Comparison of ENCODE assay signal across 21 cellular contexts in genomic region chr1:186530104-186530503, GRCh38.
DNase-seq lines count a peak whose midpoint lies in the region; ATAC-seq and TF ChIP-seq lines count a peak whose summit lies in the region.
"Had no signal": no experiment of that assay in that cellular context is flagged by ENCODE, and none has a peak within 500 bp of the region (broad histone marks: within the 10 kb centered on the region; RNA-seq: fewer than 3 reads in every experiment).

No MANE protein-coding gene starts in this region.

- no peak overlapping the region for H2AFZ ChIP-seq in IMR-90 (replicated peaks; ENCODE audit: low read length, poor library complexity)

- TF ChIP-seq CTCF in AG09309 (IDR thresholded peaks at IDR 0.05; ENCODE audit: control insufficient read depth, insufficient read depth, low read depth, low read length, missing control alignments) (no peak), IMR-90 (conservative IDR thresholded peaks at IDR 0.05; ENCODE audit: low read depth, low read length) (no peak), choroid plexus epithelial cell (conservative IDR thresholded peaks at IDR 0.05; ENCODE audit: low read depth, low read length) (no peak), foreskin fibroblast (IDR thresholded peaks at IDR 0.05; ENCODE audit: low read depth, low read length) (no peak), transverse colon (IDR thresholded peaks at IDR 0.05) (no peak)

- no peak overlapping the region for H2BK15ac ChIP-seq in IMR-90 (ENCODE audit: low read depth, low read length)

- no peak overlapping the region for H3K14ac ChIP-seq in IMR-90 (replicated peaks; ENCODE audit: low read depth, low read length)

- H3K4ac ChIP-seq in IMR-90 (ENCODE audit: low read depth, low read length) = no peak overlapping the region

- H3K9me1 ChIP-seq in IMR-90 (ENCODE audit: insufficient read depth, low read length) = peaks cover 9% of the 10 kb centered on the region; the same call in 1 of the 2 replicates

- no peak overlapping the region for H3K56ac ChIP-seq in IMR-90 (ENCODE audit: extremely low read depth, insufficient read depth, low read length)

- TF ChIP-seq RAD21 in IMR-90 (IDR thresholded peaks at IDR 0.05; ENCODE audit: low read length) = no peak

- H3K9me3 ChIP-seq in IMR-90 (ENCODE audit: control insufficient read depth, insufficient read depth, low read length) = no peaks in the 10 kb centered on the region
- H3K9me3 ChIP-seq in transverse colon = no peaks in the 10 kb centered on the region

- no peak overlapping the region for H4K5ac ChIP-seq in IMR-90 (ENCODE audit: low read depth, low read length)

- H3K36me3 ChIP-seq in IMR-90 (ENCODE audit: control insufficient read depth, insufficient read depth, low read length) (no peaks in the 10 kb centered on the region), transverse colon (no peaks in the 10 kb centered on the region)
- H3K36me3 ChIP-seq: MG63 had no signal

- no peaks in the 10 kb centered on the region for H4K20me1 ChIP-seq in IMR-90 (ENCODE audit: insufficient read depth, low read length)

- BruUV-seq in IMR-90 (replicated peaks; lab: Mats Ljungman, UMichigan) = no TSS peak

- no peaks in the 10 kb centered on the region for H3K4me1 Mint-ChIP-seq in activated CD4-positive, alpha-beta memory T cell treated with anti-CD3 and anti-CD28 coated beads for 36 hours (ENCODE audit: low read depth)

- no peaks in the 10 kb centered on the region for H3K79me1 ChIP-seq in IMR-90 (ENCODE audit: low read depth in 1 of 2, low read length in 2 of 2)

- in situ Hi-C loops in IMR-90 (cut with MboI; ENCODE audit: low sequenced_read_pairs) (no loop called here), transverse colon (cut with MboI; ENCODE audit: low pct_ligation_motif_present in 1 of 4, low pct_unique_long_range_greater_than_20kb in 1 of 4, low sequenced_read_pairs in 3 of 4) (no loop called here)

- TF ChIP-seq EP300 in transverse colon (IDR thresholded peaks at IDR 0.05; ENCODE audit: low read depth) = no peak

- H3K36me3 Mint-ChIP-seq in activated CD4-positive, alpha-beta memory T cell treated with anti-CD3 and anti-CD28 coated beads for 36 hours = no peaks in the 10 kb centered on the region

- peak; percentile 52 for DNase-seq in AG09309 (ENCODE audit: low read depth)
- DNase-seq in IMR-90 = peak; percentile 56
- peak; percentile 37 for DNase-seq in choroid plexus epithelial cell (ENCODE audit: low read depth)
- DNase-seq in foreskin fibroblast = peak; percentile 52 to 65
- DNase-seq in activated CD4-positive, alpha-beta memory T cell treated with anti-CD3 and anti-CD28 coated beads for 36 hours = no peak
- DNase-seq in transverse colon = no peak
- DNase-seq in SW480 (ENCODE audit: low spot score) = no peak
- no peak for DNase-seq in activated CD8-positive, alpha-beta memory T cell treated with anti-CD3 and anti-CD28 coated beads, Interleukin-2, amount 50 U/mL, for 4 hours
- DNase-seq: 8988T, C1 segment of cervical spinal cord, DMS 273 treated with DMSO at 0.1 percent for 48 hours, MG63, NCI-H1105, NCI-H187, NCI-H345, NCI-H526 treated with DMSO at 0.1 percent for 48 hours, Right ventricle myocardium superior had no signal

- TF ChIP-seq POLR2A in IMR-90 (IDR thresholded peaks at IDR 0.05; ENCODE audit: low read depth, low read length) (no peak), transverse colon (IDR thresholded peaks at IDR 0.05) (no peak)

- H3K9me3 Mint-ChIP-seq in activated CD4-positive, alpha-beta memory T cell treated with anti-CD3 and anti-CD28 coated beads for 36 hours = peaks cover 9% of the 10 kb centered on the region

- POLR2A ChIA-PET in IMR-90 (lab: Charles Lee; ENCODE audit: unreplicated experiment) = no interaction called here
- POLR2A ChIA-PET in activated CD4-positive, alpha-beta memory T cell treated with anti-CD3 and anti-CD28 coated beads for 36 hours (lab: Charles Lee) = no interaction called here

- WGBS in IMR-90 (ENCODE audit: extremely low coverage in 2 of 2, insufficient read length in 1 of 2), 2 experiments = no CpG with 5 or more reads among the region's 2 CpGs
- WGBS in transverse colon (ENCODE audit: low coverage in 1 of 2), 2 donors = 78 to 79% methylated on average over 1 to 2 of the region's 2 CpGs

- H3K27ac ChIP-seq in IMR-90 (ENCODE audit: insufficient read depth, low read length) (no peak overlapping the region), transverse colon (no peak overlapping the region)
- H3K27ac ChIP-seq: KMS-11, SK-N-MC had no signal

- CTCF ChIA-PET in IMR-90 (lab: Yijun Ruan, JAX) = no interaction called here
- CTCF ChIA-PET in activated CD4-positive, alpha-beta memory T cell treated with anti-CD3 and anti-CD28 coated beads for 36 hours (lab: Charles Lee) = no interaction called here

- no peak overlapping the region for H2BK5ac ChIP-seq in IMR-90 (ENCODE audit: low read depth, low read length, poor library complexity, severe bottlenecking)

- H4K91ac ChIP-seq in IMR-90 (ENCODE audit: insufficient read depth, low read depth, low read length) = no peak overlapping the region

- H3K4me1 ChIP-seq in IMR-90 (ENCODE audit: control insufficient read depth, insufficient read depth, low read length) (peaks cover 4% of the 10 kb centered on the region), transverse colon (no peaks in the 10 kb centered on the region)

- no peak overlapping the region for H2BK20ac ChIP-seq in IMR-90 (ENCODE audit: low read depth, low read length)

- no peak overlapping the region for H2BK120ac ChIP-seq in IMR-90 (ENCODE audit: low read depth, low read length)

- no peak overlapping the region for H3K4me3 Mint-ChIP-seq in activated CD4-positive, alpha-beta memory T cell treated with anti-CD3 and anti-CD28 coated beads for 36 hours

- H3K23ac ChIP-seq in IMR-90 (ENCODE audit: low read depth, low read length) = no peak overlapping the region

- H3K9ac ChIP-seq in IMR-90 (ENCODE audit: low read depth, low read length) = no peak overlapping the region
- H3K9ac ChIP-seq: KMS-11 had no signal

- no peaks in the 10 kb centered on the region for H3K27me3 Mint-ChIP-seq in activated CD4-positive, alpha-beta memory T cell treated with anti-CD3 and anti-CD28 coated beads for 36 hours

- H3K18ac ChIP-seq in IMR-90 (ENCODE audit: low read depth, low read length) = peak overlapping the region; percentile 82; the same call in 1 of the 2 replicates

- H3K4me3 ChIP-seq in AG09309 (ENCODE audit: control insufficient read depth, low read depth, low read length) (no peak overlapping the region), IMR-90 (ENCODE audit: insufficient read depth, low read depth, low read length) (no peak overlapping the region), choroid plexus epithelial cell (ENCODE audit: low read depth, low read length) (no peak overlapping the region), foreskin fibroblast (ENCODE audit: low read depth in 1 of 2, low read length in 2 of 2) (no peak overlapping the region), transverse colon (no peak overlapping the region)
- H3K4me3 ChIP-seq: MG63, SK-N-MC had no signal

- no peak overlapping the region; the same call in 1 of the 2 replicates for H3K4me2 ChIP-seq in IMR-90 (ENCODE audit: low read depth, low read length)
- H3K4me2 ChIP-seq: KMS-11 had no signal

- H3K27me3 ChIP-seq in IMR-90 (ENCODE audit: control insufficient read depth, insufficient read depth, low read length) (no peaks in the 10 kb centered on the region), transverse colon (no peaks in the 10 kb centered on the region)
- H3K27me3 ChIP-seq: MG63 had no signal

- intact Hi-C loops in IMR-90 (cut with micrococcal nuclease) (no loop called here), transverse colon (cut with DNase I; ENCODE audit: low total_unique reads) (no loop called here)
- intact Hi-C loops in activated CD4-positive, alpha-beta memory T cell treated with anti-CD3 and anti-CD28 coated beads for 36 hours (cut with micrococcal nuclease) = no loop called here

- H2AK5ac ChIP-seq in IMR-90 (ENCODE audit: low read depth, low read length) = no peak overlapping the region

- no peak overlapping the region for H2AK9ac ChIP-seq in IMR-90 (replicated peaks; ENCODE audit: low read depth, low read length, poor library complexity)

- dilution Hi-C loops in IMR-90 (cut with HindIII; ENCODE audit: low sequenced_read_pairs, unreplicated experiment) = no loop called here

- no peak overlapping the region for H4K8ac ChIP-seq in IMR-90 (ENCODE audit: low read depth in 2 of 2, low read length in 2 of 2)

- no peak overlapping the region for H3K27ac Mint-ChIP-seq in activated CD4-positive, alpha-beta memory T cell treated with anti-CD3 and anti-CD28 coated beads for 36 hours

- ATAC-seq in IMR-90 (ENCODE audit: low read depth) = no peak
- ATAC-seq: HCT116, HepG2 had no signal

TF ChIP-seq in IMR-90, 13 proteins besides CTCF, POLR2A, EP300 and RAD21:
- TF ChIP-seq CEBPB (IDR thresholded peaks at IDR 0.05; ENCODE audit: low read depth, low read length) (peak; percentile 62; the same call in 1 of the 2 replicates), RCOR1 (IDR thresholded peaks at IDR 0.05; ENCODE audit: insufficient replicate concordance, low read length) (no peak), ELK1 (IDR thresholded peaks at IDR 0.05; ENCODE audit: borderline replicate concordance, low read depth, low read length) (no peak), FOS (IDR thresholded peaks at IDR 0.05; ENCODE audit: low read depth, low read length) (no peak), BHLHE40 (IDR thresholded peaks at IDR 0.05; ENCODE audit: low read depth, low read length) (no peak)

Comparison
In these comparisons a context has a peak if more than half of its experiments do, and no peak if none do; other contexts are left out.
1. DNase-seq: peak in AG09309 (single experiment), IMR-90 (single experiment), choroid plexus epithelial cell (single experiment) and foreskin fibroblast (2 of 2); none in activated CD4-positive, alpha-beta memory T cell treated with anti-CD3 and anti-CD28 coated beads for 36 hours (single experiment), transverse colon (single experiment), SW480 (single experiment) and activated CD8-positive, alpha-beta memory T cell treated with anti-CD3 and anti-CD28 coated beads, Interleukin-2, amount 50 U/mL, for 4 hours (single experiment).